ENCODE assay signal across 1 cellular context in genomic region chr9:4689687-4690104, GRCh38.
TF ChIP-seq lines count a peak whose summit lies in the region.

No MANE protein-coding gene starts in this region.

TF ChIP-seq in WTC11, 78 proteins besides CTCF, POLR2A, EP300 and RAD21 (continued from another document):
- no peak for TF ChIP-seq FOXP1 (CRISPR knock-in tag; IDR thresholded peaks at IDR 0.05; ENCODE audit: borderline replicate concordance)
- TF ChIP-seq ZNF423 (CRISPR knock-in tag; IDR thresholded peaks at IDR 0.05): no peak
- TF ChIP-seq ZSCAN18 (CRISPR knock-in tag; IDR thresholded peaks at IDR 0.05): no peak
